In genomic region chr7:4616116-4616515, GRCh38 we compare ENCODE assay signal across 10 cellular contexts.
"Had no signal": no experiment of that assay in that cellular context is flagged by ENCODE, and none has a peak within 500 bp of the region (broad histone marks: within the 10 kb centered on the region; RNA-seq: fewer than 3 reads in every experiment).

No MANE protein-coding gene starts in this region.

- DNase-seq: H9, HFFc6, KBM-7 had no signal

- H3K9me3 Mint-ChIP-seq: HFFc6 had no signal

- H3K4me3 Mint-ChIP-seq: GM23338, H9, HFFc6, IgD-negative memory B cell had no signal

- H3K4me3 ChIP-seq: GM23338 had no signal

- FAIRE-seq: H1, H54, HepG2 had no signal

- H3K27ac Mint-ChIP-seq: GM23338, H9, HFFc6, IgD-negative memory B cell had no signal

- H3K27ac ChIP-seq: HL-60, KMS-11 had no signal

- H3K36me3 Mint-ChIP-seq: IgD-negative memory B cell had no signal
